Comparison of ENCODE assay signal across 20 cellular contexts in the genomic region with DNA sequence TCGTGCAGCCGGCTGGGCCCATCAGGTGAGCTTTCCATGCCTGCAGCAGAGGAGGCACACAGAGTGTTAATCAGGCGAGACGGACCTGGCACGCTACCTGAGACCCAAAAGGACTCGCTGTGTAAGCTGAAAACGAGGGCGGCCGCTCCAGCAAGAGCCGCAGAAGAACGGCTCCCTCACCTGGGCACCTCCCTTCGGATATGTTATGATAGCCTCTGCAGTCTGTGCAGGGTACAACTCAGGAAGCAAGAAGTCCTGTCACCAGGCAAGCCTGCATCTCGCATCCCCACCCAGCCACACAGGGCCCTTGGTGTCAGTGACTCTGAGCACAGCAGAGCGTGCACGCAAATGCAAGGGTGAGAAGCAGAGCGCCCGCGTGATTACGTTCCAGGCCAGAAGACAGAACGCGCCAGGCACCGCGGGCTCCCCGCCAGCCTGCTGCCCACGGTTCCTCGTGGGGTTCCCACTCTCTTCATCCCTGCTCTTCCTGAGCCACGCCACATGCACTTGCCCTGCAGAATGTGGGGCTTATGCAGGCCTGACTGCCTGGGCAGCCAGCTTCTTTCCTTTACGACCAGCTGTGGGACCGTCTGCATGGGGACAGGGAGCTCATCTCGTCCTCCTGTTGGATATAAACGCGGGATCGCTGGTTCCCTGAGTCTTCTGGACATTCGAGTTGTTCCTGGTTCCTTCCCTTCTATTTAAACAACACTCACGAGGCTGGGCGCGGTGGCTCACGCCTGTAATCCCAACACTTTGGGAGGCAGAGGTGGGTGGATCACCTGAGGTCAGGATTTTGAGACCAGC. TPM values are rescaled to one million over a fixed set of nuclear protein-coding genes. Genes with fewer than 3 reads are reported as not detected.
"Had no signal": no experiment of that assay in that cellular context is flagged by ENCODE, and none has a peak within 500 bp of the region (broad histone marks: within the 10 kb centered on the region; RNA-seq: fewer than 3 reads in every experiment).

No MANE protein-coding gene starts in this region.

- H3K4me3 Mint-ChIP-seq: effector memory CD8-positive, alpha-beta T cell; immature natural killer cell; natural killer cell treated with Interleukin-12 subunit alpha and Interleukin-12 subunit beta and Interleukin-15 and Interleukin-18, amount 100 ng/mL, for 72 hours; neural progenitor cell; type B pancreatic cell had no signal

- ATAC-seq: effector memory CD8-positive, alpha-beta T cell; left cardiac atrium; natural killer cell treated with Interleukin-12 subunit alpha and Interleukin-12 subunit beta and Interleukin-15 and Interleukin-18, amount 100 ng/mL, for 72 hours; sciatic nerve had no signal

- H3K4me3 ChIP-seq: esophagus squamous epithelium, left ventricle myocardium inferior, lung, neural progenitor cell, skin epidermis, stomach, thoracic aorta, vagina had no signal

- H3K27me3 ChIP-seq: esophagus squamous epithelium, neural progenitor cell, stomach, vagina had no signal

- DNase-seq: effector memory CD8-positive, alpha-beta T cell; esophagus squamous epithelium; foreskin fibroblast; immature natural killer cell; left cardiac atrium; left ventricle myocardium inferior; mesenchymal stem cell; midbrain; occipital lobe; stimulated activated naive CD4-positive, alpha-beta T cell; stomach had no signal

- H3K9me3 Mint-ChIP-seq: effector memory CD8-positive, alpha-beta T cell; natural killer cell treated with Interleukin-12 subunit alpha and Interleukin-12 subunit beta and Interleukin-15 and Interleukin-18, amount 100 ng/mL, for 72 hours; neural progenitor cell; type B pancreatic cell had no signal

- H3K27me3 Mint-ChIP-seq: effector memory CD8-positive, alpha-beta T cell; natural killer cell treated with Interleukin-12 subunit alpha and Interleukin-12 subunit beta and Interleukin-15 and Interleukin-18, amount 100 ng/mL, for 72 hours had no signal

- H3K9ac ChIP-seq: neural progenitor cell had no signal

- H3K36me3 ChIP-seq: neural progenitor cell had no signal

- H3K4me2 ChIP-seq: neural progenitor cell had no signal

- FAIRE-seq: keratinocyte had no signal

- H3K9me3 ChIP-seq: esophagus squamous epithelium, left ventricle myocardium inferior, stomach, thoracic aorta, vagina had no signal

- H3K4me1 Mint-ChIP-seq: immature natural killer cell had no signal

- H3K27ac Mint-ChIP-seq: immature natural killer cell; natural killer cell treated with Interleukin-12 subunit alpha and Interleukin-12 subunit beta and Interleukin-15 and Interleukin-18, amount 100 ng/mL, for 72 hours; neural progenitor cell; type B pancreatic cell had no signal

- H2AFZ ChIP-seq: neural progenitor cell had no signal

- H3K4me1 ChIP-seq: esophagus squamous epithelium, left ventricle myocardium inferior, neural progenitor cell, stomach, vagina had no signal

- H3K27ac ChIP-seq: esophagus squamous epithelium, left ventricle myocardium inferior, neural progenitor cell, skin epidermis, stomach, thoracic aorta, vagina had no signal

RNA-seq across cellular contexts. Expression of a gene that starts 44.0 kb away (rescaled TPM):
- total RNA-seq: natural killer cell treated with Interleukin-12 subunit alpha and Interleukin-12 subunit beta and Interleukin-15 and Interleukin-18, amount 100 ng/mL, for 72 hours; stomach; vagina had no signal
